In the genomic region with DNA sequence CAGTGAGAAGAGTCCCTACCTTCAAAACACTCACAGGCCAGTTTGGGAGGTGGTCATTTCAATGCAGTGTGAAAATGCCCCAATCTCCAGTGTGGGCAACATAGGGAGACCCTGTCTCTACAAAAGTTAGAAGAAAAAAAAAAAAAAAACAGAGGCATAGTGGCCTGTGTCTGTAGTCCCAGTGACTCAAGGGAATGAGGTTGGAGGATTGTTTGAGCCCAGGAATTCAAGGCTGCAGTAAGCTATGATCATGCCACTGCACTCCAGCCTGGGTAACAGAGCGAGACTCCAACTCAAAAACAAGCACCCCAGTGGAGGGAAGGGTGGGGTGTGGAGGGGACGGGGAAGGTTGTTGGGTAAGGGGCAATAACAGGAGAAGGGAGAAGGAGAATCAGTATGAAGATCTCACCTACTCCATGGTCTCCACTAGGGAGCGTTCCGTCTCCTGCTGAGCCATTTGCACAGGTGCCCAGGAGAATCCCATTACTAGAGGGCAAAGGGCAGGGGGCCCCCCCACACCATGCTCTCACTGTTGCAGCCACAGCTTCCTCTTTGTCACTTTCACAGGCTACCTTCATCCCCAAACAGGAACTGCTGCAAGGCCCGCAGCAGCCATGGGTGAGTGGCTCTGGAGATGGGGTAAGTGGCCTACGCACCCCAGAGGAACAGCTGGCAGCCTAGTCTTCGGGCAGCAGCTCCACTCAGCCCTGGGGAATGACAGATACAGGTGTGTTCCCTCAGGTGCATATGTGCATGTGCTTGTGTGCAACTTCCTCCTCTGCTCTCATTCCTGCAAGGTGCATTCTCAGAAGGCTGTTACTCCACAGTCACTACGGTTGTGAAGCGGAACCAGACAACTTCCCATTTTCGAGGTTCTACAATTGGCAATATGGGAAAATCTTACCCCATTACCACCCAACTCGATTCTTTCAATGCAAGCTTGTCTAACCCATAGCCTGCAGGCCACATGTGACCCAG, we compare ENCODE assay signal across 10 cellular contexts.
A peak's percentile ranks its signal among the peaks of the same experiment; 100 is the strongest.
DNase-seq lines count a peak whose midpoint lies in the region; ATAC-seq and TF ChIP-seq lines count a peak whose summit lies in the region.
"Had no signal": no experiment of that assay in that cellular context is flagged by ENCODE, and none has a peak within 500 bp of the region (broad histone marks: within the 10 kb centered on the region; RNA-seq: fewer than 3 reads in every experiment).

No MANE protein-coding gene starts in this region.

- no peaks in the 10 kb centered on the region for H3K36me3 Mint-ChIP-seq in activated T-helper 2 cell treated with anti-CD3 and anti-CD28 coated beads, Interferon-gamma antibody, Interleukin-2, Interleukin-4, amounts not matched to agents 10 μg/mL and 5 μg/mL and 100 μg/mL, durations not matched to agents 14 hours and 24 hours and 36 hours (ENCODE audit: low read depth)
- H3K36me3 Mint-ChIP-seq in memory B cell: no peaks in the 10 kb centered on the region

- H3K27me3 ChIP-seq in testis (no peaks in the 10 kb centered on the region), H7 (ENCODE audit: control insufficient read depth, insufficient read depth, low read length) (no peaks in the 10 kb centered on the region)
- H3K27me3 ChIP-seq: SJCRH30 had no signal

- no peak for TF ChIP-seq CTCF in testis (IDR thresholded peaks at IDR 0.05)

- TF ChIP-seq POLR2A in testis (IDR thresholded peaks at IDR 0.05): no peak

- H3K27me3 Mint-ChIP-seq in activated T-helper 2 cell treated with anti-CD3 and anti-CD28 coated beads, Interferon-gamma antibody, Interleukin-2, Interleukin-4, amounts not matched to agents 10 μg/mL and 5 μg/mL and 100 μg/mL, durations not matched to agents 14 hours and 24 hours and 36 hours (ENCODE audit: low read depth): no peaks in the 10 kb centered on the region
- H3K27me3 Mint-ChIP-seq in memory B cell: no peaks in the 10 kb centered on the region

- peak; percentile 98 for DNase-seq in NOMO-1 treated with DMSO at 0.1 percent for 48 hours (lab: John Stamatoyannopoulos, UW; ENCODE audit: unreplicated experiment)
- peak; percentile 15 for DNase-seq in activated T-helper 2 cell treated with anti-CD3 and anti-CD28 coated beads, Interferon-gamma antibody, Interleukin-2, Interleukin-4, amounts not matched to agents 10 μg/mL and 5 μg/mL and 100 μg/mL, durations not matched to agents 14 hours and 24 hours and 36 hours (ENCODE audit: low spot score)
- peak; percentile 76 to 81 for DNase-seq in memory B cell (ENCODE audit: low spot score in 2 of 2)
- no peak for DNase-seq in testis
- no peak for DNase-seq in H7
- DNase-seq in GM03348 (ENCODE audit: low spot score): no peak

- H3K36me3 ChIP-seq in testis (ENCODE audit: low read depth, missing control alignments) (no peaks in the 10 kb centered on the region), H7 (replicated peaks; ENCODE audit: control insufficient read depth, insufficient read depth, low read length) (no peaks in the 10 kb centered on the region)
- H3K36me3 ChIP-seq: SJCRH30, thoracic aorta had no signal

- no peaks in the 10 kb centered on the region for H3K9me3 ChIP-seq in testis
- H3K9me3 ChIP-seq: SJCRH30, thoracic aorta had no signal

- H3K27ac ChIP-seq in testis: no peak overlapping the region
- H3K27ac ChIP-seq: SJCRH30, thoracic aorta had no signal

- no peak overlapping the region for H3K4me3 Mint-ChIP-seq in activated T-helper 2 cell treated with anti-CD3 and anti-CD28 coated beads, Interferon-gamma antibody, Interleukin-2, Interleukin-4, amounts not matched to agents 10 μg/mL and 5 μg/mL and 100 μg/mL, durations not matched to agents 14 hours and 24 hours and 36 hours (ENCODE audit: low read depth)
- peak overlapping the region; percentile 71 for H3K4me3 Mint-ChIP-seq in memory B cell

- WGBS in testis, 2 donors: 88 to 89% methylated on average over 7 to 11 of the region's 11 CpGs

- peak; percentile 89 for ATAC-seq in GM18858 (IDR thresholded peaks at IDR 0.05; ENCODE audit: unreplicated experiment)
- ATAC-seq in HG02840 (IDR thresholded peaks at IDR 0.05; ENCODE audit: low FRiP score, unreplicated experiment): peak; percentile 86
- peak; percentile 92 for ATAC-seq in memory B cell (ENCODE audit: low read depth)

- intact Hi-C loops in activated T-helper 2 cell treated with anti-CD3 and anti-CD28 coated beads, Interferon-gamma antibody, Interleukin-2, Interleukin-4, amounts not matched to agents 10 μg/mL and 5 μg/mL and 100 μg/mL, durations not matched to agents 14 hours and 24 hours and 36 hours (cut with micrococcal nuclease): loop anchor here (5.0 kb wide), 1 partner anchor 82 kb away; no protein-coding TSS in a partner anchor
- intact Hi-C loops in testis (cut with DNase I; ENCODE audit: low total_unique reads): no loop called here

- H3K9me3 Mint-ChIP-seq in activated T-helper 2 cell treated with anti-CD3 and anti-CD28 coated beads, Interferon-gamma antibody, Interleukin-2, Interleukin-4, amounts not matched to agents 10 μg/mL and 5 μg/mL and 100 μg/mL, durations not matched to agents 14 hours and 24 hours and 36 hours: no peaks in the 10 kb centered on the region
- no peaks in the 10 kb centered on the region for H3K9me3 Mint-ChIP-seq in memory B cell

- peaks cover 33% of the 10 kb centered on the region for H3K4me1 Mint-ChIP-seq in activated T-helper 2 cell treated with anti-CD3 and anti-CD28 coated beads, Interferon-gamma antibody, Interleukin-2, Interleukin-4, amounts not matched to agents 10 μg/mL and 5 μg/mL and 100 μg/mL, durations not matched to agents 14 hours and 24 hours and 36 hours (ENCODE audit: low read depth)
- H3K4me1 Mint-ChIP-seq in memory B cell: peaks cover 36% of the 10 kb centered on the region

- H3K4me3 ChIP-seq in testis: no peak overlapping the region
- no peak overlapping the region for H3K4me3 ChIP-seq in H7 (ENCODE audit: insufficient read depth, low read depth, low read length)
- H3K4me3 ChIP-seq: SJCRH30, thoracic aorta had no signal

- H3K4me1 ChIP-seq in testis: no peaks in the 10 kb centered on the region
- H3K4me1 ChIP-seq: SJCRH30 had no signal

- H3K27ac Mint-ChIP-seq in activated T-helper 2 cell treated with anti-CD3 and anti-CD28 coated beads, Interferon-gamma antibody, Interleukin-2, Interleukin-4, amounts not matched to agents 10 μg/mL and 5 μg/mL and 100 μg/mL, durations not matched to agents 14 hours and 24 hours and 36 hours: no peak overlapping the region
- peak overlapping the region; percentile 92 for H3K27ac Mint-ChIP-seq in memory B cell

Comparison
In these comparisons a context has a peak if more than half of its experiments do, and no peak if none do; other contexts are left out.
1. DNase-seq: peak in NOMO-1 treated with DMSO at 0.1 percent for 48 hours (single experiment), activated T-helper 2 cell treated with anti-CD3 and anti-CD28 coated beads, Interferon-gamma antibody, Interleukin-2, Interleukin-4, amounts not matched to agents 10 μg/mL and 5 μg/mL and 100 μg/mL, durations not matched to agents 14 hours and 24 hours and 36 hours (single experiment) and memory B cell (2 of 2); none in testis (single experiment), H7 (single experiment) and GM03348 (single experiment).
2. Peak in every context shown above with its lines, with median percentiles within 50 percentile points of each other: ATAC-seq.